Comparison of ENCODE assay signal across 30 cellular contexts in the genomic region with DNA sequence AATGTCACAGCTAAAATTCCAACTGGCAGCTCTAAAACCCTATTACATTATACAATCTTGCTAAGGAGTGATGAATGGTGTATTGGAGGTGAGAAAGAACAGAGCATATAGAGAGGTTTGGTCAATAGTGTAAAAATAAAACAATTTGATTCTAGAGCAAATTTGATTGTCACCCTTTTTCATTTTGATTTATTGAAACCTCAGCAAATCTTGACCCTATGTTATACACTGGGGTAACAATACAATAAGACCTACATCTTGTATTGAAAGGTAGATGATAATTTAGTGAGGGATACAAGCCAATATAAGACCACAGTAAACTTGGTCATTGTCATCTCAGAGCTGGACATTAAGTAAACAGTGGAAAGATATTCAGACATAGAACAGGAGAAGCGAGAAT.
"Had no signal": no experiment of that assay in that cellular context is flagged by ENCODE, and none has a peak within 500 bp of the region (broad histone marks: within the 10 kb centered on the region; RNA-seq: fewer than 3 reads in every experiment).

No MANE protein-coding gene starts in this region.

- H3K36me3 Mint-ChIP-seq: naive thymus-derived CD8-positive, alpha-beta T cell; natural killer cell treated with Interleukin-12 subunit alpha and Interleukin-12 subunit beta and Interleukin-15 and Interleukin-18, amount 100 ng/mL, for 72 hours; stimulated activated memory B cell treated with anti-CD40 and anti-IgM and Interleukin-4, amounts not matched to agents 10 μg/mL and 1 μg/mL and 100 μg/mL, for 72 hours; type B pancreatic cell had no signal

- ATAC-seq: naive thymus-derived CD8-positive, alpha-beta T cell; natural killer cell treated with Interleukin-12 subunit alpha and Interleukin-12 subunit beta and Interleukin-15 and Interleukin-18, amount 100 ng/mL, for 72 hours; pancreas; right cardiac atrium; sciatic nerve; stimulated activated memory B cell treated with anti-CD40 and anti-IgM and Interleukin-4, amounts not matched to agents 10 μg/mL and 1 μg/mL and 100 μg/mL, for 72 hours; stimulated activated naive CD8-positive, alpha-beta T cell treated with anti-CD3 and anti-CD28 coated beads, Interleukin-15, amount 100 ng/mL, for 72 hours; stimulated activated naive CD8-positive, alpha-beta T cell treated with anti-CD3 and anti-CD28 coated beads, Interleukin-15, Interleukin-2, amounts not matched to agents 100 U/mL and 50 U/mL, for 24 hours; upper lobe of right lung had no signal

- H3K36me3 ChIP-seq: neutrophil, pancreas, prostate gland, spleen, suprapubic skin, tibial artery, transverse colon, upper lobe of right lung, uterus had no signal

- H3K4me3 ChIP-seq: pancreas, prostate gland, skin epidermis, smooth muscle cell, spleen, suprapubic skin, testis, tibial artery, transverse colon, upper lobe of right lung, uterus had no signal

- H3K4me1 ChIP-seq: prostate gland, testis had no signal

- H3K4me1 Mint-ChIP-seq: naive thymus-derived CD8-positive, alpha-beta T cell; stimulated activated memory B cell treated with anti-CD40 and anti-IgM and Interleukin-4, amounts not matched to agents 10 μg/mL and 1 μg/mL and 100 μg/mL, for 72 hours; stimulated activated naive CD8-positive, alpha-beta T cell treated with anti-CD3 and anti-CD28 coated beads, Interleukin-15, amount 100 ng/mL, for 72 hours had no signal

- H3K27me3 Mint-ChIP-seq: natural killer cell treated with Interleukin-12 subunit alpha and Interleukin-12 subunit beta and Interleukin-15 and Interleukin-18, amount 100 ng/mL, for 72 hours; stimulated activated naive CD8-positive, alpha-beta T cell treated with anti-CD3 and anti-CD28 coated beads, Interleukin-15, amount 100 ng/mL, for 72 hours; type B pancreatic cell had no signal

- H3K4me2 ChIP-seq: smooth muscle cell had no signal

- H3K9me3 Mint-ChIP-seq: naive thymus-derived CD8-positive, alpha-beta T cell; nephron progenitor cell; neural crest cell; stimulated activated memory B cell treated with anti-CD40 and anti-IgM and Interleukin-4, amounts not matched to agents 10 μg/mL and 1 μg/mL and 100 μg/mL, for 72 hours; stimulated activated naive CD8-positive, alpha-beta T cell treated with anti-CD3 and anti-CD28 coated beads, Interleukin-15, amount 100 ng/mL, for 72 hours; type B pancreatic cell had no signal

- H3K27ac Mint-ChIP-seq: naive thymus-derived CD8-positive, alpha-beta T cell; natural killer cell treated with Interleukin-12 subunit alpha and Interleukin-12 subunit beta and Interleukin-15 and Interleukin-18, amount 100 ng/mL, for 72 hours; nephron progenitor cell; stimulated activated memory B cell treated with anti-CD40 and anti-IgM and Interleukin-4, amounts not matched to agents 10 μg/mL and 1 μg/mL and 100 μg/mL, for 72 hours; stimulated activated naive CD8-positive, alpha-beta T cell treated with anti-CD3 and anti-CD28 coated beads, Interleukin-15, amount 100 ng/mL, for 72 hours; type B pancreatic cell had no signal

- DNase-seq: naive thymus-derived CD8-positive, alpha-beta T cell; nephron progenitor cell; nucleus accumbens; pancreas; right cardiac atrium; spleen; stimulated activated CD4-positive, alpha-beta T cell treated with anti-CD3 and anti-CD28 coated beads, Interleukin-12 subunit alpha, Interleukin-12 subunit beta, amount 100 ng/mL, for 4 hours; stimulated activated CD4-positive, alpha-beta T cell treated with anti-CD3 and anti-CD28 coated beads, Interleukin-1b, Interleukin-23, amount 100 ng/mL, for 48 hours; stimulated activated CD4-positive, alpha-beta T cell treated with anti-CD3 and anti-CD28 coated beads, Interleukin-4, amount 100 ng/mL, for 1 hour; stimulated activated CD4-positive, alpha-beta T cell treated with anti-CD3 and anti-CD28 coated beads, Interleukin-4, amount 100 ng/mL, for 4 hours; stimulated activated CD8-positive, alpha-beta memory T cell treated with anti-CD3 and anti-CD28 coated beads, Interleukin-4, amount 100 ng/mL, for 48 hours; stimulated activated naive CD4-positive, alpha-beta T cell; stimulated activated naive CD8-positive, alpha-beta T cell treated with anti-CD3 and anti-CD28 coated beads, Interleukin-15, amount 100 ng/mL, for 72 hours; stimulated activated naive CD8-positive, alpha-beta T cell treated with anti-CD3 and anti-CD28 coated beads, Interleukin-15, Interleukin-2, amounts not matched to agents 100 U/mL and 50 U/mL, for 24 hours; substantia nigra; testis; tibial artery; transverse colon; upper lobe of right lung; uterus had no signal

- H3K27ac ChIP-seq: neutrophil, pancreas, prostate gland, skin epidermis, spleen, suprapubic skin, testis, tibial artery, transverse colon, upper lobe of right lung, uterus had no signal

- H3K9me3 ChIP-seq: neutrophil, pancreas, prostate gland, spleen, suprapubic skin, testis, tibial artery, transverse colon, upper lobe of right lung, uterus had no signal

- FAIRE-seq: pancreas had no signal

- H3K27me3 ChIP-seq: pancreas, spleen, suprapubic skin, testis, tibial artery, transverse colon, upper lobe of right lung, uterus had no signal

- H3K4me3 Mint-ChIP-seq: naive thymus-derived CD8-positive, alpha-beta T cell; natural killer cell treated with Interleukin-12 subunit alpha and Interleukin-12 subunit beta and Interleukin-15 and Interleukin-18, amount 100 ng/mL, for 72 hours; nephron progenitor cell; neural crest cell; stimulated activated memory B cell treated with anti-CD40 and anti-IgM and Interleukin-4, amounts not matched to agents 10 μg/mL and 1 μg/mL and 100 μg/mL, for 72 hours; stimulated activated naive CD8-positive, alpha-beta T cell treated with anti-CD3 and anti-CD28 coated beads, Interleukin-15, amount 100 ng/mL, for 72 hours; type B pancreatic cell had no signal
